Comparison of ENCODE assay signal across 9 cellular contexts in genomic region chr13:82688400-82688999, GRCh38.
DNase-seq lines count a peak whose midpoint lies in the region; ATAC-seq and TF ChIP-seq lines count a peak whose summit lies in the region.
"Had no signal": no experiment of that assay in that cellular context is flagged by ENCODE, and none has a peak within 500 bp of the region (broad histone marks: within the 10 kb centered on the region; RNA-seq: fewer than 3 reads in every experiment).

No MANE protein-coding gene starts in this region.

- no peak for TF ChIP-seq EP300 in gastroesophageal sphincter (IDR thresholded peaks at IDR 0.05)

- H3K4me1 ChIP-seq in gastroesophageal sphincter: no peaks in the 10 kb centered on the region

- TF ChIP-seq POLR2A in gastroesophageal sphincter (IDR thresholded peaks at IDR 0.05): no peak

- no peaks in the 10 kb centered on the region for H3K36me3 ChIP-seq in gastroesophageal sphincter

- peak; percentile 69 for DNase-seq in RKO (ENCODE audit: low spot score)
- DNase-seq in stimulated activated CD4-positive, alpha-beta T cell treated with anti-CD3 and anti-CD28 coated beads, Interleukin-12 subunit alpha, Interleukin-12 subunit beta, amount 100 ng/mL, for 4 hours: no peak
- DNase-seq in posterior vena cava (ENCODE audit: low spot score): no peak
- DNase-seq in SIG-M5 (lab: John Stamatoyannopoulos, UW): no peak
- no peak for DNase-seq in NCI-H1417 (lab: John Stamatoyannopoulos, UW)

- H3K9me3 ChIP-seq in gastroesophageal sphincter: no peaks in the 10 kb centered on the region

- H3K27me3 ChIP-seq in gastroesophageal sphincter: no peaks in the 10 kb centered on the region

- no peak overlapping the region for H3K27ac ChIP-seq in gastroesophageal sphincter
- H3K27ac ChIP-seq: SK-N-MC had no signal

- intact Hi-C loops in posterior vena cava (cut with DNase I): no loop called here

- peak; percentile 85 for ATAC-seq in GM18520 (IDR thresholded peaks at IDR 0.05; ENCODE audit: unreplicated experiment)
- peak; percentile 96 for ATAC-seq in HG02610 (IDR thresholded peaks at IDR 0.05; ENCODE audit: unreplicated experiment)
- no peak for ATAC-seq in gastroesophageal sphincter

- WGBS in gastroesophageal sphincter (ENCODE audit: low coverage in 1 of 2), 2 donors: 23 to 45% methylated on average over 2 of the region's 2 CpGs

- H3K4me3 ChIP-seq in gastroesophageal sphincter: peak overlapping the region; percentile 1 to 10
- H3K4me3 ChIP-seq: SK-N-MC had no signal

- TF ChIP-seq CTCF in gastroesophageal sphincter (IDR thresholded peaks at IDR 0.05): no peak
